8 cellular contexts compared by ENCODE assay signal in genomic region chr1:231528175-231529029, GRCh38. TPM values are rescaled to one million over a fixed set of nuclear protein-coding genes. Genes with fewer than 3 reads are reported as not detected.
A peak's percentile ranks its signal among the peaks of the same experiment; 100 is the strongest.
DNase-seq lines count a peak whose midpoint lies in the region; ATAC-seq and TF ChIP-seq lines count a peak whose summit lies in the region.

Gene TSNAX, plus strand, starts transcription at chr1:231528669. Its CDS starts 142 bp downstream, at chr1:231528811.

- peak within 1 kb of the TSS; percentile 97 for H3K4me3 Mint-ChIP-seq in activated CD4-positive, alpha-beta memory T cell treated with anti-CD3 and anti-CD28 coated beads for 36 hours

- H3K27ac Mint-ChIP-seq in activated CD4-positive, alpha-beta memory T cell treated with anti-CD3 and anti-CD28 coated beads for 36 hours = peak within 1 kb of the TSS; percentile 99

- peaks cover 46% of the 10 kb centered on the region for H3K4me1 Mint-ChIP-seq in activated CD4-positive, alpha-beta memory T cell treated with anti-CD3 and anti-CD28 coated beads for 36 hours (ENCODE audit: low read depth)

- H3K9me3 Mint-ChIP-seq in activated CD4-positive, alpha-beta memory T cell treated with anti-CD3 and anti-CD28 coated beads for 36 hours = no peaks in the 10 kb centered on the region

- H3K27me3 ChIP-seq in dorsolateral prefrontal cortex = no peaks in the 10 kb centered on the region
- H3K27me3 ChIP-seq in liver (ENCODE audit: control insufficient read depth in 4 of 4, insufficient read depth in 4 of 4, low read length in 3 of 4) = no peaks in the 10 kb centered on the region

- H3K9ac ChIP-seq in liver (ENCODE audit: low read depth in 1 of 2, low read length in 2 of 2) = peak within 1 kb of the TSS; percentile 93 to 95

- TF ChIP-seq CTCF in C4-2B (conservative IDR thresholded peaks at IDR 0.05) (no peak), dorsolateral prefrontal cortex (IDR thresholded peaks at IDR 0.05 in 54 of 56, conservative IDR thresholded peaks at IDR 0.05 in 2 of 56; ENCODE audit: low read depth in 1 of 56, partially characterized antibody in 56 of 56) (peak in 26 of 56 donors; percentile 6 to 50 (median 26)), liver (IDR thresholded peaks at IDR 0.05; ENCODE audit: low read depth, low read length, missing input control) (no peak)

- WGBS in liver = under 1% methylated on average over 61 of the region's 61 CpGs

- peak within 1 kb of the TSS; percentile 80 for H3K27ac ChIP-seq in C4-2B
- H3K27ac ChIP-seq in dorsolateral prefrontal cortex = peak within 1 kb of the TSS; percentile 80 to 99 (median 94)
- H3K27ac ChIP-seq in liver (ENCODE audit: low read depth in 1 of 2, low read length in 2 of 2) = peak within 1 kb of the TSS; percentile 76 to 96

- TF ChIP-seq RAD21 in liver (IDR thresholded peaks at IDR 0.05) = peak; percentile 32 to 46

- H3K4me1 ChIP-seq in liver (ENCODE audit: control insufficient read depth in 4 of 4, insufficient read depth in 4 of 4, low read length in 3 of 4) = peaks cover 0 to 20% (median 8%) of the 10 kb centered on the region in 4 donors

- H3K27me3 Mint-ChIP-seq in activated CD4-positive, alpha-beta memory T cell treated with anti-CD3 and anti-CD28 coated beads for 36 hours = no peaks in the 10 kb centered on the region

- H3K36me3 ChIP-seq in liver (ENCODE audit: control insufficient read depth in 4 of 4, insufficient read depth in 3 of 4, low read depth in 1 of 4, low read length in 3 of 4) = no peaks in the 10 kb centered on the region

- peak; percentile 94 for DNase-seq in NCI-H82 treated with DMSO at 0.1 percent for 48 hours (lab: John Stamatoyannopoulos, UW; ENCODE audit: unreplicated experiment)
- DNase-seq in activated CD4-positive, alpha-beta memory T cell treated with anti-CD3 and anti-CD28 coated beads for 36 hours = peak; percentile 92
- peak; percentile 81 to 93 (median 88) for DNase-seq in dorsolateral prefrontal cortex
- DNase-seq in stimulated activated CD4-positive, alpha-beta T cell treated with anti-CD3 and anti-CD28 coated beads, Interleukin-4, amount 100 ng/mL, for 24 hours = peak; percentile 89

- CTCF ChIA-PET in activated CD4-positive, alpha-beta memory T cell treated with anti-CD3 and anti-CD28 coated beads for 36 hours (lab: Charles Lee) = no interaction called here

- peaks cover 15% of the 10 kb centered on the region for H3K36me3 Mint-ChIP-seq in activated CD4-positive, alpha-beta memory T cell treated with anti-CD3 and anti-CD28 coated beads for 36 hours

- no peaks in the 10 kb centered on the region for H3K9me3 ChIP-seq in liver (ENCODE audit: control insufficient read depth in 4 of 4, low read length in 3 of 4)

- H3K4me3 ChIP-seq in dorsolateral prefrontal cortex = peak within 1 kb of the TSS; percentile 69 to 99 (median 89)
- peak within 1 kb of the TSS; percentile 72 to 99 (median 79) for H3K4me3 ChIP-seq in liver (ENCODE audit: low read depth in 1 of 3, low read length in 3 of 3)

- ATAC-seq in GM19395 (IDR thresholded peaks at IDR 0.05; ENCODE audit: unreplicated experiment) (peak; percentile 95), HG03565 (IDR thresholded peaks at IDR 0.05; ENCODE audit: unreplicated experiment) (peak; percentile 95)

- POLR2A ChIA-PET in activated CD4-positive, alpha-beta memory T cell treated with anti-CD3 and anti-CD28 coated beads for 36 hours (lab: Charles Lee) = interaction anchor here (0.5 to 1.2 kb wide), 4 partner anchors 59 to 288 kb away, joined by 3 to 6 read pairs (median 4); partner anchors contain the start of genes EGLN1, EXOC8 and SPRTN

- intact Hi-C loops in activated CD4-positive, alpha-beta memory T cell treated with anti-CD3 and anti-CD28 coated beads for 36 hours (cut with micrococcal nuclease) = loop anchor here (1.0 to 10.0 kb wide), 7 partner anchors 64 to 550 kb away; partner anchors contain the start of genes EGLN1, EXOC8, FAM89A and TTC13
- intact Hi-C loops in dorsolateral prefrontal cortex (cut with DNase I) = loop anchor here (1.0 to 10.0 kb wide), 4 partner anchors 106 to 174 kb away; partner anchors contain the start of gene EGLN1 (in 2 of the 2)

TF ChIP-seq in liver, 16 proteins besides CTCF, POLR2A, EP300 and RAD21:
- TF ChIP-seq FOXA1 (IDR thresholded peaks at IDR 0.05) = peak; percentile 30
- peak; percentile 66 for TF ChIP-seq ZBTB33 (IDR thresholded peaks at IDR 0.05)
- no peak for TF ChIP-seq NR2F2 (IDR thresholded peaks at IDR 0.05)
- no peak for TF ChIP-seq HNF4G (IDR thresholded peaks at IDR 0.05)
- peak in 1 of 2 donors; percentile 14 for TF ChIP-seq RXRA (IDR thresholded peaks at IDR 0.05)
- TF ChIP-seq GABPA (IDR thresholded peaks at IDR 0.05 in 1 of 2, conservative IDR thresholded peaks at IDR 0.05 in 1 of 2) = peak; percentile 94 to 98
- TF ChIP-seq YY1 (IDR thresholded peaks at IDR 0.05) = peak; percentile 74
- peak; percentile 74 for TF ChIP-seq MAX (IDR thresholded peaks at IDR 0.05)
- no peak for TF ChIP-seq EGR1 (IDR thresholded peaks at IDR 0.05; ENCODE audit: low read depth in 2 of 2)
- TF ChIP-seq, protein P1, sequence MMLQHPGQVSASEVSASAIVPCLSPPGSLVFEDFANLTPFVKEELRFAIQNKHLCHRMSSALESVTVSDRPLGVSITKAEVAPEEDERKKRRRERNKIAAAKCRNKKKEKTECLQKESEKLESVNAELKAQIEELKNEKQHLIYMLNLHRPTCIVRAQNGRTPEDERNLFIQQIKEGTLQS (IDR thresholded peaks at IDR 0.05) = no peak
- TF ChIP-seq TAF1 (conservative IDR thresholded peaks at IDR 0.05) = peak; percentile 80
- no peak for TF ChIP-seq HNF4A (conservative IDR thresholded peaks at IDR 0.05)
- TF ChIP-seq REST (IDR thresholded peaks at IDR 0.05) = peak; percentile 33
- TF ChIP-seq SP1 (IDR thresholded peaks at IDR 0.05) = peak; percentile 83

RNA-seq across cellular contexts. Expression of gene TSNAX, which starts in this region (rescaled TPM):
- total RNA-seq in activated CD4-positive, alpha-beta memory T cell treated with anti-CD3 and anti-CD28 coated beads for 36 hours = 10 to 100 TPM; 36.4 to 36.5 TPM
- 10 to 100 TPM; 23.6 to 70.4 (median 49.5) TPM for total RNA-seq in dorsolateral prefrontal cortex
- total RNA-seq in liver = 10 to 100 TPM; 24.8 to 25.4 TPM
- 10 to 100 TPM; 12.8 to 14.4 TPM for polyA plus RNA-seq in liver

Comparison
In these comparisons a context has a peak if more than half of its experiments do, and no peak if none do; other contexts are left out.
1. Peak in every context shown above with its lines: DNase-seq, ATAC-seq, H3K4me3 ChIP-seq and H3K27ac ChIP-seq.